Comparison of ENCODE assay signal across 1 cellular context in genomic region chr2:11339508-11340083, GRCh38.
TF ChIP-seq lines count a peak whose summit lies in the region.

No MANE protein-coding gene starts in this region.

TF ChIP-seq in GM12878, 131 proteins besides CTCF, POLR2A, EP300 and RAD21:
- TF ChIP-seq ATF2 (IDR thresholded peaks at IDR 0.05; ENCODE audit: low read length) (no peak), E2F4 (IDR thresholded peaks at IDR 0.05; ENCODE audit: low read depth, low read length) (no peak), SMARCA5 (IDR thresholded peaks at IDR 0.05) (no peak), BHLHE40 (IDR thresholded peaks at IDR 0.05; ENCODE audit: borderline replicate concordance in 1 of 2, low read depth in 2 of 2, low read length in 1 of 2) (no peak)
